ENCODE assay signal across 9 cellular contexts in genomic region chr5:67149933-67150523, GRCh38. TPM values are rescaled to one million over a fixed set of nuclear protein-coding genes. Genes with fewer than 3 reads are reported as not detected.
A peak's percentile ranks its signal among the peaks of the same experiment; 100 is the strongest.
DNase-seq lines count a peak whose midpoint lies in the region; ATAC-seq and TF ChIP-seq lines count a peak whose summit lies in the region.
"Had no signal": no experiment of that assay in that cellular context is flagged by ENCODE, and none has a peak within 500 bp of the region (broad histone marks: within the 10 kb centered on the region; RNA-seq: fewer than 3 reads in every experiment).

No MANE protein-coding gene starts in this region.

- BruUV-seq in IMR-90 (replicated peaks; lab: Mats Ljungman, UMichigan) = no TSS peak

- H3K79me2 ChIP-seq in mesendoderm (ENCODE audit: control insufficient read depth, insufficient read depth, low read length) = no peaks in the 10 kb centered on the region

- no peak overlapping the region for H2BK5ac ChIP-seq in IMR-90 (ENCODE audit: low read depth, low read length, poor library complexity, severe bottlenecking)
- no peak overlapping the region for H2BK5ac ChIP-seq in mesendoderm (ENCODE audit: low read length)

- no CpG with 5 or more reads among the region's 1 CpG for WGBS in IMR-90 (ENCODE audit: extremely low coverage in 2 of 2, insufficient read length in 1 of 2), 2 experiments
- no CpG with 5 or more reads among the region's 1 CpG for WGBS in mesendoderm (ENCODE audit: extremely low coverage, insufficient coverage, low lambda C conversion rate)

- H3K9ac ChIP-seq in IMR-90 (ENCODE audit: low read depth, low read length) (no peak overlapping the region), mesendoderm (ENCODE audit: low read length) (no peak overlapping the region)

- H2BK15ac ChIP-seq in IMR-90 (ENCODE audit: low read depth, low read length) (no peak overlapping the region), mesendoderm (replicated peaks; ENCODE audit: low read depth) (no peak overlapping the region)

- CTCF ChIA-PET in IMR-90 (lab: Yijun Ruan, JAX) = interaction anchor here (0.7 to 1.5 kb wide), 11 partner anchors 11 to 341 kb away, joined by 3 to 8 read pairs (median 4); no protein-coding TSS in a partner anchor

- no peaks in the 10 kb centered on the region for H3K9me3 ChIP-seq in IMR-90 (ENCODE audit: control insufficient read depth, insufficient read depth, low read length)
- H3K9me3 ChIP-seq in mucosa of descending colon = no peaks in the 10 kb centered on the region
- H3K9me3 ChIP-seq: stomach had no signal

- H3K79me1 ChIP-seq in IMR-90 (ENCODE audit: low read depth in 1 of 2, low read length in 2 of 2) (no peaks in the 10 kb centered on the region; a peak in 1 of 4 replicates), mesendoderm (ENCODE audit: low read length) (no peaks in the 10 kb centered on the region)

- no peak overlapping the region for H3K4me3 ChIP-seq in IMR-90 (ENCODE audit: insufficient read depth, low read depth, low read length)
- H3K4me3 ChIP-seq in mesendoderm (ENCODE audit: low read length) = no peak overlapping the region
- H3K4me3 ChIP-seq in mucosa of descending colon = no peak overlapping the region

- H2BK120ac ChIP-seq in IMR-90 (ENCODE audit: low read depth, low read length) (no peak overlapping the region), mesendoderm (ENCODE audit: low read depth, low read length) (no peak overlapping the region)

- H4K8ac ChIP-seq in IMR-90 (ENCODE audit: low read depth in 2 of 2, low read length in 2 of 2) (no peak overlapping the region), mesendoderm (ENCODE audit: low read depth, low read length) (no peak overlapping the region)

- no peak overlapping the region for H3K4me2 ChIP-seq in IMR-90 (ENCODE audit: low read depth, low read length)
- no peak overlapping the region for H3K4me2 ChIP-seq in mesendoderm (ENCODE audit: low read length)

- DNase-seq in AG09319 (ENCODE audit: extremely low read depth, low read depth) = peak; percentile 23
- DNase-seq in IMR-90 = peak; percentile 48
- peak; percentile 46 for DNase-seq in dedifferentiated amniotic fluid mesenchymal stem cell (ENCODE audit: extremely low spot score)
- peak; percentile 17 for DNase-seq in mesendoderm
- no peak for DNase-seq in activated CD4-positive, CD25-positive, alpha-beta regulatory T cell (lab: John Stamatoyannopoulos, UW)
- DNase-seq in T-helper 1 cell = no peak
- no peak for DNase-seq in mucosa of descending colon
- no peak for DNase-seq in activated T-cell treated with anti-CD3 and anti-CD28 coated beads for 4 hours
- DNase-seq: stomach had no signal

- H3K4me1 ChIP-seq in IMR-90 (ENCODE audit: control insufficient read depth, insufficient read depth, low read length) (peaks cover 2% of the 10 kb centered on the region; the same call in 1 of the 2 replicates), mesendoderm (ENCODE audit: control insufficient read depth, low read depth, low read length) (no peaks in the 10 kb centered on the region), mucosa of descending colon (ENCODE audit: low read depth) (no peaks in the 10 kb centered on the region)

- peak; percentile 87 for TF ChIP-seq CTCF in AG09319 (IDR thresholded peaks at IDR 0.05; ENCODE audit: low read depth, low read length)
- TF ChIP-seq CTCF in IMR-90 (conservative IDR thresholded peaks at IDR 0.05; ENCODE audit: low read depth, low read length) = peak; percentile 79
- TF ChIP-seq CTCF in mucosa of descending colon (IDR thresholded peaks at IDR 0.05) = no peak

- H4K5ac ChIP-seq in IMR-90 (ENCODE audit: low read depth, low read length) = no peak overlapping the region
- no peak overlapping the region for H4K5ac ChIP-seq in mesendoderm (ENCODE audit: low read length)

- no peak overlapping the region for H2BK20ac ChIP-seq in IMR-90 (ENCODE audit: low read depth, low read length)

- H2AFZ ChIP-seq in IMR-90 (replicated peaks; ENCODE audit: low read length, poor library complexity) = no peak overlapping the region

- in situ Hi-C loops in IMR-90 (cut with MboI; ENCODE audit: low sequenced_read_pairs) = loop anchor here (5.0 kb wide), 1 partner anchor 338 kb away; no protein-coding TSS in a partner anchor

- no peak overlapping the region for H3K14ac ChIP-seq in IMR-90 (replicated peaks; ENCODE audit: low read depth, low read length)

- H4K91ac ChIP-seq in IMR-90 (ENCODE audit: insufficient read depth, low read depth, low read length) = no peak overlapping the region

- H2AK5ac ChIP-seq in IMR-90 (ENCODE audit: low read depth, low read length) = no peak overlapping the region
- no peak overlapping the region for H2AK5ac ChIP-seq in mesendoderm (ENCODE audit: low read length)

- H3K36me3 ChIP-seq in IMR-90 (ENCODE audit: control insufficient read depth, insufficient read depth, low read length) (peaks cover 14% of the 10 kb centered on the region), mesendoderm (ENCODE audit: control insufficient read depth, insufficient read depth, low read length) (peaks cover 1% of the 10 kb centered on the region), mucosa of descending colon (ENCODE audit: low read depth) (no peaks in the 10 kb centered on the region)

- no peak overlapping the region for H3K4ac ChIP-seq in IMR-90 (ENCODE audit: low read depth, low read length)
- no peak overlapping the region for H3K4ac ChIP-seq in mesendoderm (ENCODE audit: low read depth, low read length)

- dilution Hi-C loops in IMR-90 (cut with HindIII; ENCODE audit: low sequenced_read_pairs, unreplicated experiment) = no loop called here

- H3K23ac ChIP-seq in IMR-90 (ENCODE audit: low read depth, low read length) = no peak overlapping the region
- no peak overlapping the region for H3K23ac ChIP-seq in mesendoderm (ENCODE audit: low read length)

- peak; percentile 88 for TF ChIP-seq RAD21 in IMR-90 (IDR thresholded peaks at IDR 0.05; ENCODE audit: low read length)

- peak; percentile 65; the same call in 1 of the 2 replicates for ATAC-seq in IMR-90 (ENCODE audit: low read depth)
- ATAC-seq in mucosa of descending colon = no peak

- peaks cover 6% of the 10 kb centered on the region for H3K9me1 ChIP-seq in IMR-90 (ENCODE audit: insufficient read depth, low read length)

- no peak for TF ChIP-seq POLR2A in IMR-90 (IDR thresholded peaks at IDR 0.05; ENCODE audit: low read depth, low read length)

- H3K18ac ChIP-seq in IMR-90 (ENCODE audit: low read depth, low read length) = no peak overlapping the region
- H3K18ac ChIP-seq in mesendoderm (ENCODE audit: low read length) = no peak overlapping the region

- H2AK9ac ChIP-seq in IMR-90 (replicated peaks; ENCODE audit: low read depth, low read length, poor library complexity) = no peak overlapping the region

- H3K56ac ChIP-seq in IMR-90 (ENCODE audit: extremely low read depth, insufficient read depth, low read length) (no peak overlapping the region), mesendoderm (ENCODE audit: low read length) (no peak overlapping the region)

- intact Hi-C loops in IMR-90 (cut with micrococcal nuclease) (loop anchor here (1.0 to 5.0 kb wide), 6 partner anchors 148 to 843 kb away; no protein-coding TSS in a partner anchor), mucosa of descending colon (cut with DNase I, micrococcal nuclease) (loop anchor here in 1 of 2 donors (10.0 kb wide), 1 partner anchor 335 kb away; no protein-coding TSS in a partner anchor)

- H3K27me3 ChIP-seq in IMR-90 (ENCODE audit: control insufficient read depth, insufficient read depth, low read length) (no peaks in the 10 kb centered on the region), mesendoderm (ENCODE audit: insufficient read depth, low read length, poor library complexity) (no peaks in the 10 kb centered on the region)
- H3K27me3 ChIP-seq: stomach had no signal

- H3K27ac ChIP-seq in IMR-90 (ENCODE audit: insufficient read depth, low read length) (no peak overlapping the region), mesendoderm (ENCODE audit: low read depth, low read length) (no peak overlapping the region)

- POLR2A ChIA-PET in IMR-90 (lab: Charles Lee; ENCODE audit: unreplicated experiment) = interaction anchor here (0.6 kb wide), 1 partner anchor 191 kb away, joined by 4 read pairs; no protein-coding TSS in a partner anchor

- no peaks in the 10 kb centered on the region for H4K20me1 ChIP-seq in IMR-90 (ENCODE audit: insufficient read depth, low read length)

TF ChIP-seq in IMR-90, 13 proteins besides CTCF, POLR2A, EP300 and RAD21:
- TF ChIP-seq CEBPB (IDR thresholded peaks at IDR 0.05; ENCODE audit: low read depth, low read length) (no peak), MXI1 (IDR thresholded peaks at IDR 0.05; ENCODE audit: borderline replicate concordance, low read depth, low read length) (no peak), SMC3 (IDR thresholded peaks at IDR 0.05; ENCODE audit: low read depth, low read length) (peak; percentile 78), RFX5 (IDR thresholded peaks at IDR 0.05; ENCODE audit: low read depth, low read length) (no peak)
TF ChIP-seq in IMR-90: peak in this region for 1.

RNA-seq across cellular contexts. Expression of gene CD180, which starts 46.6 kb away (rescaled TPM):
- total RNA-seq in IMR-90 (2012; rRNA removed) (not detected in 2 replicates), mucosa of descending colon (1 to 10 TPM in 2 of 3 donors, under 1 TPM in 1; 0.87 to 1.4 (median 1.3) TPM)
- polyA plus RNA-seq in IMR-90 (2012; rRNA removed) = not detected in 2 replicates
- not detected in 2 replicates for polyA plus RNA-seq in IMR-90 (2012; cell fraction: cytosol; rRNA removed)
- not detected in 2 replicates for polyA plus RNA-seq in IMR-90 (2012; cell fraction: nucleus; rRNA removed; ENCODE audit: low replicate concordance)
- polyA plus RNA-seq in mesendoderm (2013, experiment 1 of 2) = not detected
- not detected for polyA plus RNA-seq in mesendoderm (2013, experiment 2 of 2)

Comparison
In these comparisons a context has a peak if more than half of its experiments do, and no peak if none do; other contexts are left out.
1. DNase-seq: peak in AG09319 (single experiment), IMR-90 (single experiment), dedifferentiated amniotic fluid mesenchymal stem cell (single experiment) and mesendoderm (single experiment); none in activated CD4-positive, CD25-positive, alpha-beta regulatory T cell (0 of 4), T-helper 1 cell (0 of 5), mucosa of descending colon (0 of 3) and activated T-cell treated with anti-CD3 and anti-CD28 coated beads for 4 hours (single experiment).